16 cellular contexts compared by ENCODE assay signal in genomic region chr9:110799396-110799795, GRCh38.
DNase-seq lines count a peak whose midpoint lies in the region; ATAC-seq and TF ChIP-seq lines count a peak whose summit lies in the region.
"Had no signal": no experiment of that assay in that cellular context is flagged by ENCODE, and none has a peak within 500 bp of the region (broad histone marks: within the 10 kb centered on the region; RNA-seq: fewer than 3 reads in every experiment).

No MANE protein-coding gene starts in this region.

- TF ChIP-seq POLR2A in IMR-90 (IDR thresholded peaks at IDR 0.05; ENCODE audit: low read depth, low read length): no peak

- peak overlapping the region; percentile 96 for H2BK5ac ChIP-seq in IMR-90 (ENCODE audit: low read depth, low read length, poor library complexity, severe bottlenecking)

- peak overlapping the region; percentile 99 for H2BK120ac ChIP-seq in IMR-90 (ENCODE audit: low read depth, low read length)

- in situ Hi-C loops in IMR-90 (cut with MboI; ENCODE audit: low sequenced_read_pairs): no loop called here

- intact Hi-C loops in IMR-90 (cut with micrococcal nuclease) (loop anchor here (5.0 kb wide), 5 partner anchors 38 to 498 kb away; partner anchors contain the start of gene LPAR1), sciatic nerve (cut with DNase I) (no loop called here)

- peak overlapping the region; percentile 91 for H3K14ac ChIP-seq in IMR-90 (replicated peaks; ENCODE audit: low read depth, low read length)

- DNase-seq in ELR (ENCODE audit: low read depth): peak; percentile 10
- DNase-seq in IMR-90: peak; percentile 33
- peak; percentile 46 for DNase-seq in dedifferentiated amniotic fluid mesenchymal stem cell (ENCODE audit: extremely low spot score)
- DNase-seq in osteoblast (ENCODE audit: insufficient read length, low spot score, missing footprints): no peak
- DNase-seq in sciatic nerve (ENCODE audit: low spot score): no peak
- DNase-seq in endothelial cell (ENCODE audit: low spot score): no peak
- DNase-seq: CD8-positive, alpha-beta T cell; GDM1; KBM-7; NCI-H1436; NCI-H2029; NCI-H748 treated with DMSO at 0.1 percent for 48 hours had no signal

- CTCF ChIA-PET in IMR-90 (lab: Yijun Ruan, JAX): no interaction called here

- peak overlapping the region; percentile 97 for H3K4ac ChIP-seq in IMR-90 (ENCODE audit: low read depth, low read length)

- H3K9me1 ChIP-seq in IMR-90 (ENCODE audit: insufficient read depth, low read length): peaks cover 13% of the 10 kb centered on the region

- H2AFZ ChIP-seq in IMR-90 (replicated peaks; ENCODE audit: low read length, poor library complexity): no peak overlapping the region
- H2AFZ ChIP-seq in osteoblast (ENCODE audit: low read length): peak overlapping the region; percentile 16

- H3K9me3 ChIP-seq in IMR-90 (ENCODE audit: control insufficient read depth, insufficient read depth, low read length) (no peaks in the 10 kb centered on the region), osteoblast (ENCODE audit: low read depth, low read length) (no peaks in the 10 kb centered on the region)
- H3K9me3 ChIP-seq: BLaER1 had no signal

- H3K27ac Mint-ChIP-seq in endothelial cell (ENCODE audit: unreplicated experiment): no peak overlapping the region
- H3K27ac Mint-ChIP-seq: CD8-positive, alpha-beta T cell; T-helper 1 cell treated with Interleukin-12 subunit alpha and Interleukin-12 subunit beta and Interleukin-4 antibody, amounts not matched to agents 30 μg/mL and 1 μg/mL, for 36 hours had no signal

- H4K91ac ChIP-seq in IMR-90 (ENCODE audit: insufficient read depth, low read depth, low read length): peak overlapping the region; percentile 98

- no peaks in the 10 kb centered on the region for H3K27me3 Mint-ChIP-seq in endothelial cell (ENCODE audit: unreplicated experiment)

- H3K23ac ChIP-seq in IMR-90 (ENCODE audit: low read depth, low read length): peak overlapping the region; percentile 76

- no TSS peak for BruUV-seq in IMR-90 (replicated peaks; lab: Mats Ljungman, UMichigan)

- peak overlapping the region; percentile 100 for H2BK20ac ChIP-seq in IMR-90 (ENCODE audit: low read depth, low read length)

- H3K27me3 ChIP-seq in IMR-90 (ENCODE audit: control insufficient read depth, insufficient read depth, low read length) (no peaks in the 10 kb centered on the region), osteoblast (ENCODE audit: insufficient read depth, low read length) (no peaks in the 10 kb centered on the region)
- H3K27me3 ChIP-seq: BLaER1 had no signal

- H3K4me2 ChIP-seq in IMR-90 (ENCODE audit: low read depth, low read length) (no peak overlapping the region), osteoblast (ENCODE audit: insufficient read depth, low read length) (no peak overlapping the region)
- H3K4me2 ChIP-seq: BLaER1 had no signal

- no peak for TF ChIP-seq RAD21 in IMR-90 (IDR thresholded peaks at IDR 0.05; ENCODE audit: low read length)

- peaks cover 15 to 26% of the 10 kb centered on the region in 2 experiments for H3K79me1 ChIP-seq in IMR-90 (ENCODE audit: low read depth in 1 of 2, low read length in 2 of 2)

- no peak overlapping the region for H3K4me3 ChIP-seq in IMR-90 (ENCODE audit: insufficient read depth, low read depth, low read length)
- H3K4me3 ChIP-seq in osteoblast (ENCODE audit: insufficient read depth, low read length): no peak overlapping the region
- H3K4me3 ChIP-seq: BLaER1 had no signal

- no peak overlapping the region for H3K4me3 Mint-ChIP-seq in endothelial cell (ENCODE audit: unreplicated experiment)
- H3K4me3 Mint-ChIP-seq: CD8-positive, alpha-beta T cell; T-helper 1 cell treated with Interleukin-12 subunit alpha and Interleukin-12 subunit beta and Interleukin-4 antibody, amounts not matched to agents 30 μg/mL and 1 μg/mL, for 36 hours had no signal

- peak overlapping the region; percentile 86 for H3K56ac ChIP-seq in IMR-90 (ENCODE audit: extremely low read depth, insufficient read depth, low read length)

- H4K20me1 ChIP-seq in IMR-90 (ENCODE audit: insufficient read depth, low read length) (no peaks in the 10 kb centered on the region), osteoblast (ENCODE audit: insufficient read depth, low read length) (no peaks in the 10 kb centered on the region)
- H4K20me1 ChIP-seq: BLaER1 had no signal

- POLR2A ChIA-PET in IMR-90 (lab: Charles Lee; ENCODE audit: unreplicated experiment): no interaction called here

- H3K4me1 Mint-ChIP-seq in endothelial cell (ENCODE audit: unreplicated experiment): no peaks in the 10 kb centered on the region

- H3K36me3 ChIP-seq in IMR-90 (ENCODE audit: control insufficient read depth, insufficient read depth, low read length): no peaks in the 10 kb centered on the region
- H3K36me3 ChIP-seq in osteoblast (ENCODE audit: insufficient read depth, low read length): no peaks in the 10 kb centered on the region
- H3K36me3 ChIP-seq: BLaER1 had no signal

- ATAC-seq in IMR-90 (ENCODE audit: low read depth) (peak; percentile 38), sciatic nerve (no peak), GM19455 (IDR thresholded peaks at IDR 0.05; ENCODE audit: unreplicated experiment) (no peak)
- ATAC-seq: CD8-positive, alpha-beta T cell; HCT116 had no signal

- peak overlapping the region; percentile 99; the same call in 1 of the 2 replicates for H2AK5ac ChIP-seq in IMR-90 (ENCODE audit: low read depth, low read length)

- H3K27ac ChIP-seq in IMR-90 (ENCODE audit: insufficient read depth, low read length): peak overlapping the region; percentile 93
- H3K27ac ChIP-seq in osteoblast (ENCODE audit: low read depth, low read length): no peak overlapping the region
- H3K27ac ChIP-seq: BLaER1 had no signal

- no peaks in the 10 kb centered on the region for H3K36me3 Mint-ChIP-seq in endothelial cell (ENCODE audit: low read depth, unreplicated experiment)
- H3K36me3 Mint-ChIP-seq: CD8-positive, alpha-beta T cell had no signal

- TF ChIP-seq CTCF in IMR-90 (conservative IDR thresholded peaks at IDR 0.05; ENCODE audit: low read depth, low read length): no peak
- no peak for TF ChIP-seq CTCF in osteoblast (IDR thresholded peaks at IDR 0.05; ENCODE audit: extremely low read depth, low read depth, low read length)
- TF ChIP-seq CTCF in endothelial cell (IDR thresholded peaks at IDR 0.05; ENCODE audit: unreplicated experiment): no peak

- H2AK9ac ChIP-seq in IMR-90 (replicated peaks; ENCODE audit: low read depth, low read length, poor library complexity): no peak overlapping the region

- dilution Hi-C loops in IMR-90 (cut with HindIII; ENCODE audit: low sequenced_read_pairs, unreplicated experiment): no loop called here

- H4K8ac ChIP-seq in IMR-90 (ENCODE audit: low read depth in 2 of 2, low read length in 2 of 2): peak overlapping the region; percentile 86 to 98

- H3K18ac ChIP-seq in IMR-90 (ENCODE audit: low read depth, low read length): peak overlapping the region; percentile 98

- H2BK15ac ChIP-seq in IMR-90 (ENCODE audit: low read depth, low read length): peak overlapping the region; percentile 99

- WGBS in IMR-90 (ENCODE audit: extremely low coverage in 2 of 2, insufficient read length in 1 of 2), 2 experiments: no CpG with 5 or more reads among the region's 2 CpGs

- H3K4me1 ChIP-seq in IMR-90 (ENCODE audit: control insufficient read depth, insufficient read depth, low read length) (peaks cover 19% of the 10 kb centered on the region), osteoblast (ENCODE audit: insufficient read depth, low read length) (peaks cover 19% of the 10 kb centered on the region)
- H3K4me1 ChIP-seq: BLaER1 had no signal

- no peaks in the 10 kb centered on the region for H3K79me2 ChIP-seq in osteoblast (ENCODE audit: insufficient read depth, low read length)

- H3K9me3 Mint-ChIP-seq in endothelial cell (ENCODE audit: unreplicated experiment): no peaks in the 10 kb centered on the region
- H3K9me3 Mint-ChIP-seq: T-helper 1 cell treated with Interleukin-12 subunit alpha and Interleukin-12 subunit beta and Interleukin-4 antibody, amounts not matched to agents 30 μg/mL and 1 μg/mL, for 36 hours had no signal

- peak overlapping the region; percentile 37; the same call in 1 of the 2 replicates for H3K9ac ChIP-seq in IMR-90 (ENCODE audit: low read depth, low read length)
- H3K9ac ChIP-seq: BLaER1 had no signal

- peak overlapping the region; percentile 99; the same call in 1 of the 2 replicates for H4K5ac ChIP-seq in IMR-90 (ENCODE audit: low read depth, low read length)

TF ChIP-seq in IMR-90, 13 proteins besides CTCF, POLR2A, EP300 and RAD21:
- TF ChIP-seq NFE2L2 (IDR thresholded peaks at IDR 0.05; ENCODE audit: low read depth, low read length) (no peak), MAZ (IDR thresholded peaks at IDR 0.05; ENCODE audit: borderline replicate concordance, low read depth, low read length) (no peak), USF2 (IDR thresholded peaks at IDR 0.05; ENCODE audit: low read depth, low read length) (peak; percentile 37; the same call in 1 of the 2 replicates)
TF ChIP-seq in IMR-90: peak in this region for 1.

Comparison
In these comparisons a context has a peak if more than half of its experiments do, and no peak if none do; other contexts are left out.
1. DNase-seq: peak in ELR (single experiment), IMR-90 (single experiment) and dedifferentiated amniotic fluid mesenchymal stem cell (single experiment); none in osteoblast (single experiment), sciatic nerve (single experiment) and endothelial cell (single experiment).